ENCODE assay signal across 8 cellular contexts in genomic region chr9:88388203-88388885, GRCh38. TPM values are rescaled to one million over a fixed set of nuclear protein-coding genes. Genes with fewer than 3 reads are reported as not detected.
A peak's percentile ranks its signal among the peaks of the same experiment; 100 is the strongest.
DNase-seq lines count a peak whose midpoint lies in the region; ATAC-seq and TF ChIP-seq lines count a peak whose summit lies in the region.

SPIN1 (plus strand) TSS chr9:88388444; CDS start chr9:88426540, 38,096 bp downstream.

- H3K9ac ChIP-seq in smooth muscle cell (ENCODE audit: low read depth) = peak within 1 kb of the TSS; percentile 87

- H3K4me3 ChIP-seq in smooth muscle cell = peak within 1 kb of the TSS; percentile 97

- H3K9me3 ChIP-seq in smooth muscle cell (replicated peaks; ENCODE audit: low read depth) = no peaks in the 10 kb centered on the region

- 0% methylated on average over 9 of the region's 106 CpGs for WGBS in smooth muscle cell (ENCODE audit: low lambda C conversion rate)

- H3K36me3 ChIP-seq in smooth muscle cell (ENCODE audit: low read depth) = no peaks in the 10 kb centered on the region

- peak; percentile 90 for TF ChIP-seq CTCF in VCaP (conservative IDR thresholded peaks at IDR 0.05)
- peak; percentile 40 for TF ChIP-seq CTCF in smooth muscle cell (IDR thresholded peaks at IDR 0.05; ENCODE audit: borderline replicate concordance, insufficient read depth, poor library complexity, severe bottlenecking)

- DNase-seq in NOMO-1 (lab: John Stamatoyannopoulos, UW; ENCODE audit: unreplicated experiment in 2 of 2) (peak; percentile 15 to 41), NOMO-1 treated with dmso at 0.1 percent for 144 hours (lab: John Stamatoyannopoulos, UW; ENCODE audit: unreplicated experiment) (no peak), NCI-H1694 treated with DMSO at 0.1 percent for 48 hours (lab: John Stamatoyannopoulos, UW) (peak; percentile 8), T47D (ENCODE audit: low read depth in 1 of 2, low spot score in 1 of 2) (peak; percentile 74 to 84), iPS-NIHi7 (ENCODE audit: extremely low spot score) (peak; percentile 95), smooth muscle cell (lab: John Stamatoyannopoulos, UW; ENCODE audit: unreplicated experiment) (peak; percentile 77)

- peaks cover 36% of the 10 kb centered on the region for H4K20me1 ChIP-seq in smooth muscle cell (ENCODE audit: low read depth)

- peak within 1 kb of the TSS; percentile 98 for H3K4me2 ChIP-seq in smooth muscle cell

- no peaks in the 10 kb centered on the region for H3K27me3 ChIP-seq in smooth muscle cell (ENCODE audit: low read depth)

- peaks cover 18% of the 10 kb centered on the region for H3K4me1 ChIP-seq in smooth muscle cell (ENCODE audit: low read depth)

- H2AFZ ChIP-seq in smooth muscle cell (ENCODE audit: low read depth) = peak within 1 kb of the TSS; percentile 95

- H3K79me2 ChIP-seq in smooth muscle cell (ENCODE audit: low read depth) = peaks cover 44% of the 10 kb centered on the region

- H3K27ac ChIP-seq in VCaP (peak within 1 kb of the TSS; percentile 92), smooth muscle cell (ENCODE audit: low read depth) (peak within 1 kb of the TSS; percentile 88)

- in situ Hi-C loops in T47D (cut with HindIII; ENCODE audit: low pct_unique_long_range_greater_than_20kb, low sequenced_read_pairs) = no loop called here

- H3F3A ChIP-seq in smooth muscle cell (ENCODE audit: low read depth) = no peaks in the 10 kb centered on the region

- peak; percentile 73 for ATAC-seq in HG02884 (IDR thresholded peaks at IDR 0.05; ENCODE audit: unreplicated experiment)

RNA-seq across cellular contexts. Expression of gene SPIN1, which starts in this region (rescaled TPM):
- total RNA-seq in smooth muscle cell = 122 and 129 TPM in 2 replicates
- 56.4 and 60.0 TPM in 2 replicates for polyA plus RNA-seq in smooth muscle cell
